In the genomic region with DNA sequence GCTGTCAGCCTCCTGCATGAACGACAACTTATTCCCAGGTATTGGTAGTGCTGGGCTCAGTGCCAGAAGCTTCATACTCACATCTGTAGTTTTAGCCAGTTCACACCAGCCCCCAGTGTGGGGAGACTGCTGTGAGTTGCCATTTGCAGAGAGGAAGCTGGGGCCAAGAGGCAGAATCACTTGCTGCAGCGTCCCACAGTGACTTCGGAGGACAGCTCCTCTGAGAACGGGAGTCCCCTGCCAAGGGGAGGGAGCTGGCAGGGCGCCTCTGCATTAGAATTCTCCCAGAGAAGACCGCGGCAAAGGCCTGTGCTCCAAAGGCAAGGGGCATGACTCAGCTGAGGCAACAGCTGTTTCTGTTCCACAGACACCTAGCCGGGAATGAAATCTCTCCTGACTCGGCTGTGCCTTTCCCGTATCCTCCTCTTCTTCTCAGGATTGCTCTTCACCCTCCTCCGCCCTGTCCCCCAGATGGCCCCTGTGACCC, we compare ENCODE assay signal across 8 cellular contexts. TPM values are rescaled to one million over a fixed set of nuclear protein-coding genes. Genes with fewer than 3 reads are reported as not detected.
DNase-seq lines count a peak whose midpoint lies in the region; ATAC-seq and TF ChIP-seq lines count a peak whose summit lies in the region.

No MANE protein-coding gene starts in this region.

- POLR2A ChIA-PET in GM10248 (lab: Yijun Ruan, JAX): no interaction called here

- CTCF ChIA-PET in GM10248 (lab: Yijun Ruan, JAX): interaction anchor here (1.0 to 6.7 kb wide), 10 partner anchors 9 to 87 kb away, joined by 3 to 64 read pairs (median 5); a partner anchor contains a TSS

- no peaks in the 10 kb centered on the region for H3K79me2 ChIP-seq in fibroblast of lung (ENCODE audit: control insufficient read depth, insufficient read depth, low read length)

- DNase-seq in COLO668 (lab: John Stamatoyannopoulos, UW; ENCODE audit: unreplicated experiment) (peak; percentile 67), H4 (ENCODE audit: low spot score) (peak; percentile 87), RPMI7951 (ENCODE audit: low read depth) (peak; percentile 84), fibroblast of lung (ENCODE audit: low read depth in 2 of 2) (peak; percentile 78 to 98), omental fat pad (ENCODE audit: low spot score) (no peak), GM10248 (ENCODE audit: extremely low spot score) (no peak)

- peak overlapping the region in 2 of 4 experiments; percentile 15 to 26 for H3K4me3 ChIP-seq in fibroblast of lung (replicated peaks in 1 of 4; ENCODE audit: control extremely low read depth in 1 of 4, insufficient read depth in 1 of 4, low read depth in 3 of 4, low read length in 4 of 4)

- H3K27me3 ChIP-seq in fibroblast of lung (ENCODE audit: control insufficient read depth, insufficient read depth, low read length): peaks cover 3% of the 10 kb centered on the region

- H2AFZ ChIP-seq in fibroblast of lung (ENCODE audit: low read length): no peak overlapping the region

- H4K20me1 ChIP-seq in fibroblast of lung (ENCODE audit: control insufficient read depth, extremely low read depth, insufficient read depth, low read length): no peaks in the 10 kb centered on the region

- TF ChIP-seq CTCF in fibroblast of lung (conservative IDR thresholded peaks at IDR 0.05 in 1 of 2, IDR thresholded peaks at IDR 0.05 in 1 of 2; ENCODE audit: low read depth in 1 of 2, low read length in 2 of 2): no peak
- no peak for TF ChIP-seq CTCF in omental fat pad (IDR thresholded peaks at IDR 0.05)
- TF ChIP-seq CTCF in GM10248 (IDR thresholded peaks at IDR 0.05; ENCODE audit: control extremely low read depth, extremely low read depth, low read depth, missing control alignments): no peak

- H3K4me1 ChIP-seq in fibroblast of lung (ENCODE audit: control insufficient read depth, extremely low read depth, insufficient read depth, low read length): peaks cover 8% of the 10 kb centered on the region

- ATAC-seq in omental fat pad (ENCODE audit: low FRiP score): peak; percentile 41
- no peak for ATAC-seq in HG03135 (IDR thresholded peaks at IDR 0.05; ENCODE audit: unreplicated experiment)
- ATAC-seq in HG02970 (IDR thresholded peaks at IDR 0.05; ENCODE audit: low FRiP score, unreplicated experiment): no peak

- no peak overlapping the region for H3K27ac ChIP-seq in fibroblast of lung (ENCODE audit: insufficient read depth, low read length)

- no peaks in the 10 kb centered on the region for H3K9me3 ChIP-seq in fibroblast of lung (ENCODE audit: control insufficient read depth, insufficient read depth, low read depth, low read length)

- no peak overlapping the region for H3K9ac ChIP-seq in fibroblast of lung (ENCODE audit: insufficient read depth, low read length)

- H3K36me3 ChIP-seq in fibroblast of lung (ENCODE audit: control insufficient read depth, insufficient read depth, low read length): no peaks in the 10 kb centered on the region

- peak overlapping the region; percentile 49 for H3K4me2 ChIP-seq in fibroblast of lung (ENCODE audit: extremely low read depth, insufficient read depth, low read length)

RNA-seq across cellular contexts. Expression of a gene that starts 17.8 kb away (rescaled TPM):
- not detected in 2 replicates for total RNA-seq in H4 (2014; rRNA removed; shearing (Covaris generic))
- not detected in 2 replicates for total RNA-seq in RPMI7951 (2014; rRNA removed; shearing (Covaris generic))
- total RNA-seq in fibroblast of lung (under 0.01 TPM in 1 of 2 replicates, not detected in the other), omental fat pad (1 to 10 TPM in 1 of 4 donors, under 1 TPM in 1, not detected in 2; 0.93 to 4.7 TPM)
- polyA plus RNA-seq in fibroblast of lung: not detected in 2 replicates
- not detected in 2 replicates for polyA plus RNA-seq in fibroblast of lung (2012)
- not detected in 2 replicates for polyA minus RNA-seq in fibroblast of lung (ENCODE audit: low replicate concordance)

Comparison
In these comparisons a context has a peak if more than half of its experiments do, and no peak if none do; other contexts are left out.
1. DNase-seq: peak in COLO668 (single experiment), H4 (single experiment), RPMI7951 (single experiment) and fibroblast of lung (2 of 2); none in omental fat pad (single experiment) and GM10248 (single experiment).